ENCODE assay signal across 19 cellular contexts in genomic region chr3:175308105-175308504, GRCh38.
A peak's percentile ranks its signal among the peaks of the same experiment; 100 is the strongest.
DNase-seq lines count a peak whose midpoint lies in the region; ATAC-seq and TF ChIP-seq lines count a peak whose summit lies in the region.
"Had no signal": no experiment of that assay in that cellular context is flagged by ENCODE, and none has a peak within 500 bp of the region (broad histone marks: within the 10 kb centered on the region; RNA-seq: fewer than 3 reads in every experiment).

No MANE protein-coding gene starts in this region.

- H3K79me2 ChIP-seq in OCI-LY1 (ENCODE audit: insufficient read depth, low read length) = no peaks in the 10 kb centered on the region
- no peaks in the 10 kb centered on the region for H3K79me2 ChIP-seq in parathyroid adenoma

- H3K9me3 ChIP-seq in OCI-LY1 (ENCODE audit: low read length) = no peaks in the 10 kb centered on the region
- H3K9me3 ChIP-seq in parathyroid adenoma (ENCODE audit: control insufficient read depth, low read length) = no peaks in the 10 kb centered on the region
- H3K9me3 ChIP-seq: left lung, tibial artery had no signal

- H3K4me1 ChIP-seq in OCI-LY1 (ENCODE audit: insufficient read depth, low read length, severe bottlenecking) (peaks cover 31% of the 10 kb centered on the region), parathyroid adenoma (no peaks in the 10 kb centered on the region)
- H3K4me1 ChIP-seq: left lung had no signal

- H3K27ac Mint-ChIP-seq in HFFc6 = no peak overlapping the region
- no peak overlapping the region for H3K27ac Mint-ChIP-seq in chondrocyte (ENCODE audit: unreplicated experiment)
- H3K27ac Mint-ChIP-seq: activated naive CD8-positive, alpha-beta T cell treated with anti-CD3 and anti-CD28 coated beads, Interleukin-2, amount 50 U/mL, for 24 hours; GM23338 had no signal

- ATAC-seq in GM21723 (IDR thresholded peaks at IDR 0.05; ENCODE audit: unreplicated experiment) = no peak
- ATAC-seq: activated naive CD8-positive, alpha-beta T cell treated with anti-CD3 and anti-CD28 coated beads, Interleukin-2, amount 50 U/mL, for 24 hours; activated T-cell treated with anti-CD3 and anti-CD28 coated beads, Interleukin-2, amount 50 U/mL, for 4 hours; GM23338 had no signal

- H3K9me2 ChIP-seq in OCI-LY1 (ENCODE audit: low read depth, low read length) = no peaks in the 10 kb centered on the region

- H2AFZ ChIP-seq in OCI-LY1 (ENCODE audit: low read length) = 0 out of 2 replicates have a peak overlapping the region, but pooled peaks have one; percentile 26
- no peak overlapping the region for H2AFZ ChIP-seq in parathyroid adenoma
- H2AFZ ChIP-seq: GM23338 had no signal

- H3K27me3 ChIP-seq in OCI-LY1 (ENCODE audit: insufficient read depth, low read length) (no peaks in the 10 kb centered on the region), parathyroid adenoma (ENCODE audit: control insufficient read depth, insufficient read depth, low read length) (no peaks in the 10 kb centered on the region)
- H3K27me3 ChIP-seq: cardiac muscle cell, left lung, tibial artery had no signal

- H3K4me2 ChIP-seq in OCI-LY1 (ENCODE audit: low read length) = peak overlapping the region; percentile 46
- peak overlapping the region; percentile 32 for H3K4me2 ChIP-seq in parathyroid adenoma (ENCODE audit: low read length)
- H3K4me2 ChIP-seq: GM23338, smooth muscle cell had no signal

- H3K4me3 ChIP-seq in OCI-LY1 (ENCODE audit: low read depth, low read length, poor library complexity, severe bottlenecking) = no peak overlapping the region
- H3K4me3 ChIP-seq in parathyroid adenoma (ENCODE audit: low read depth, low read length) = no peak overlapping the region
- H3K4me3 ChIP-seq: cardiac muscle cell, GM23338, left lung, tibial artery had no signal

- peak overlapping the region; percentile 71 for H3K27ac ChIP-seq in OCI-LY1 (ENCODE audit: low read depth, low read length, poor library complexity, severe bottlenecking)
- no peak overlapping the region for H3K27ac ChIP-seq in parathyroid adenoma
- H3K27ac ChIP-seq: cardiac muscle cell, left lung, tibial artery had no signal

- H3K36me3 ChIP-seq in OCI-LY1 (ENCODE audit: insufficient read depth, low read length) = no peaks in the 10 kb centered on the region
- H3K36me3 ChIP-seq in parathyroid adenoma (ENCODE audit: control insufficient read depth, insufficient read depth, low read length) = no peaks in the 10 kb centered on the region
- H3K36me3 ChIP-seq: cardiac muscle cell, left lung, tibial artery had no signal

- H3K4me1 Mint-ChIP-seq in HFFc6 (ENCODE audit: low read depth) (peaks cover 11% of the 10 kb centered on the region), chondrocyte (ENCODE audit: low read depth) (peaks cover 16% of the 10 kb centered on the region)
- H3K4me1 Mint-ChIP-seq: GM23338 had no signal

- no peaks in the 10 kb centered on the region for H3F3A ChIP-seq in OCI-LY1 (ENCODE audit: insufficient read depth, low read length)

- H3K9me3 Mint-ChIP-seq in HFFc6 (no peaks in the 10 kb centered on the region), chondrocyte (ENCODE audit: low read depth) (no peaks in the 10 kb centered on the region)
- H3K9me3 Mint-ChIP-seq: activated naive CD8-positive, alpha-beta T cell treated with anti-CD3 and anti-CD28 coated beads, Interleukin-2, amount 50 U/mL, for 24 hours; GM23338 had no signal

- no peaks in the 10 kb centered on the region for H4K20me1 ChIP-seq in OCI-LY1 (ENCODE audit: insufficient read depth, low read length)

- peak overlapping the region; percentile 38 for H3K4me3 Mint-ChIP-seq in HFFc6
- H3K4me3 Mint-ChIP-seq in chondrocyte (ENCODE audit: unreplicated experiment) = no peak overlapping the region
- H3K4me3 Mint-ChIP-seq: activated naive CD8-positive, alpha-beta T cell treated with anti-CD3 and anti-CD28 coated beads, Interleukin-2, amount 50 U/mL, for 24 hours; activated T-cell treated with anti-CD3 and anti-CD28 coated beads, Interleukin-2, amount 50 U/mL, for 4 hours; GM23338 had no signal

- no peak for TF ChIP-seq CTCF in HFFc6 (IDR thresholded peaks at IDR 0.05)
- no peak for TF ChIP-seq CTCF in OCI-LY1 (IDR thresholded peaks at IDR 0.05; ENCODE audit: low read length)
- TF ChIP-seq CTCF in parathyroid adenoma (IDR thresholded peaks at IDR 0.05) = no peak
- TF ChIP-seq CTCF in chondrocyte (IDR thresholded peaks at IDR 0.05) = no peak

- H3K36me3 Mint-ChIP-seq in HFFc6 (ENCODE audit: low read depth) (no peaks in the 10 kb centered on the region), chondrocyte (ENCODE audit: low read depth) (no peaks in the 10 kb centered on the region)

- DNase-seq in NCI-H510A treated with DMSO at 0.1 percent for 48 hours (lab: John Stamatoyannopoulos, UW) = peak; percentile 10
- no peak for DNase-seq in NCI-H510A (lab: John Stamatoyannopoulos, UW)
- DNase-seq in HFFc6 = no peak
- no peak for DNase-seq in chondrocyte (ENCODE audit: low spot score)
- DNase-seq in kidney glomerular epithelial cell (lab: John Stamatoyannopoulos, UW) = no peak
- DNase-seq: activated CD4-positive, alpha-beta T cell treated with anti-CD3 and anti-CD28 coated beads, Interleukin-2, amount 50 U/mL, for 48 hours; activated naive CD8-positive, alpha-beta T cell treated with anti-CD3 and anti-CD28 coated beads, Interleukin-2, amount 50 U/mL, for 24 hours; activated T-cell treated with anti-CD3 and anti-CD28 coated beads, Interleukin-2, amount 50 U/mL, for 4 hours; KG1; left lung; NCI-H446 treated with DMSO at 0.1 percent for 48 hours; posterior cingulate gyrus; tibial artery had no signal

- H3K27me3 Mint-ChIP-seq in HFFc6 (ENCODE audit: insufficient read depth) = no peaks in the 10 kb centered on the region; the same call in 1 of the 2 replicates
- H3K27me3 Mint-ChIP-seq in chondrocyte (ENCODE audit: low read depth) = no peaks in the 10 kb centered on the region
- H3K27me3 Mint-ChIP-seq: activated naive CD8-positive, alpha-beta T cell treated with anti-CD3 and anti-CD28 coated beads, Interleukin-2, amount 50 U/mL, for 24 hours had no signal

- no peak overlapping the region; the same call in none of the 2 replicates for H3K9ac ChIP-seq in OCI-LY1 (ENCODE audit: low read length)
- H3K9ac ChIP-seq in parathyroid adenoma = no peak overlapping the region
